In genomic region chr6:42365021-42365420, GRCh38 we compare ENCODE assay signal across 2 cellular contexts.
TF ChIP-seq lines count a peak whose summit lies in the region.

No MANE protein-coding gene starts in this region.

TF ChIP-seq in GM23338, 12 proteins besides CTCF, POLR2A, EP300 and RAD21:
- TF ChIP-seq, protein P1, sequence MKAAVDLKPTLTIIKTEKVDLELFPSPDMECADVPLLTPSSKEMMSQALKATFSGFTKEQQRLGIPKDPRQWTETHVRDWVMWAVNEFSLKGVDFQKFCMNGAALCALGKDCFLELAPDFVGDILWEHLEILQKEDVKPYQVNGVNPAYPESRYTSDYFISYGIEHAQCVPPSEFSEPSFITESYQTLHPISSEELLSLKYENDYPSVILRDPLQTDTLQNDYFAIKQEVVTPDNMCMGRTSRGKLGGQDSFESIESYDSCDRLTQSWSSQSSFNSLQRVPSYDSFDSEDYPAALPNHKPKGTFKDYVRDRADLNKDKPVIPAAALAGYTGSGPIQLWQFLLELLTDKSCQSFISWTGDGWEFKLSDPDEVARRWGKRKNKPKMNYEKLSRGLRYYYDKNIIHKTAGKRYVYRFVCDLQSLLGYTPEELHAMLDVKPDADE (IDR thresholded peaks at IDR 0.05) = no peak
- no peak for TF ChIP-seq ZNF114 (CRISPR knock-in tag; IDR thresholded peaks at IDR 0.05)
- no peak for TF ChIP-seq POLR2AphosphoS5 (IDR thresholded peaks at IDR 0.05; ENCODE audit: low read depth)
- no peak for TF ChIP-seq NANOG (IDR thresholded peaks at IDR 0.05; ENCODE audit: borderline replicate concordance)
- no peak for TF ChIP-seq REST (IDR thresholded peaks at IDR 0.05; ENCODE audit: unreplicated experiment)
- TF ChIP-seq EZH2phosphoT487 (IDR thresholded peaks at IDR 0.05; ENCODE audit: unreplicated experiment) = no peak
- no peak for TF ChIP-seq JUNB (IDR thresholded peaks at IDR 0.05; ENCODE audit: unreplicated experiment)
- no peak for TF ChIP-seq STAT1 (IDR thresholded peaks at IDR 0.05; ENCODE audit: unreplicated experiment)
- no peak for TF ChIP-seq ZNF331 (CRISPR knock-in tag; IDR thresholded peaks at IDR 0.05; ENCODE audit: low read depth)
- no peak for TF ChIP-seq EZH2 (IDR thresholded peaks at IDR 0.05; ENCODE audit: low read depth, unreplicated experiment)

TF ChIP-seq in K562, 482 proteins besides CTCF, POLR2A, EP300 and RAD21 (continued from another document):
- TF ChIP-seq DEAF1 (CRISPR knock-in tag; IDR thresholded peaks at IDR 0.05) = no peak
- no peak for TF ChIP-seq ARNT (IDR thresholded peaks at IDR 0.05)
- no peak for TF ChIP-seq MCM2 (IDR thresholded peaks at IDR 0.05; ENCODE audit: low read depth)
- TF ChIP-seq EZH2 (IDR thresholded peaks at IDR 0.05; ENCODE audit: borderline replicate concordance, low read depth, low read length) = no peak
- TF ChIP-seq TAF7 (tag; IDR thresholded peaks at IDR 0.05) = no peak
- TF ChIP-seq, protein P2, sequence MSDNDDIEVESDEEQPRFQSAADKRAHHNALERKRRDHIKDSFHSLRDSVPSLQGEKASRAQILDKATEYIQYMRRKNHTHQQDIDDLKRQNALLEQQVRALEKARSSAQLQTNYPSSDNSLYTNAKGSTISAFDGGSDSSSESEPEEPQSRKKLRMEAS (CRISPR knock-in tag; IDR thresholded peaks at IDR 0.05) = no peak
- TF ChIP-seq CEBPZ (IDR thresholded peaks at IDR 0.05; ENCODE audit: borderline replicate concordance, low read depth, low read length) = no peak
- TF ChIP-seq CREB1 (IDR thresholded peaks at IDR 0.05) = no peak
- no peak for TF ChIP-seq CREB1 (CRISPR knock-in tag; IDR thresholded peaks at IDR 0.05)
- no peak for TF ChIP-seq PCBP2 (IDR thresholded peaks at IDR 0.05; ENCODE audit: low read depth, low read length, poor library complexity, severe bottlenecking)
- TF ChIP-seq CTBP1 (IDR thresholded peaks at IDR 0.05; ENCODE audit: borderline replicate concordance) = no peak
- TF ChIP-seq POU5F1 (IDR thresholded peaks at IDR 0.05; ENCODE audit: borderline replicate concordance, low read depth, low read length, partially characterized antibody) = no peak
